Comparison of ENCODE assay signal across 3 cellular contexts in the genomic region with DNA sequence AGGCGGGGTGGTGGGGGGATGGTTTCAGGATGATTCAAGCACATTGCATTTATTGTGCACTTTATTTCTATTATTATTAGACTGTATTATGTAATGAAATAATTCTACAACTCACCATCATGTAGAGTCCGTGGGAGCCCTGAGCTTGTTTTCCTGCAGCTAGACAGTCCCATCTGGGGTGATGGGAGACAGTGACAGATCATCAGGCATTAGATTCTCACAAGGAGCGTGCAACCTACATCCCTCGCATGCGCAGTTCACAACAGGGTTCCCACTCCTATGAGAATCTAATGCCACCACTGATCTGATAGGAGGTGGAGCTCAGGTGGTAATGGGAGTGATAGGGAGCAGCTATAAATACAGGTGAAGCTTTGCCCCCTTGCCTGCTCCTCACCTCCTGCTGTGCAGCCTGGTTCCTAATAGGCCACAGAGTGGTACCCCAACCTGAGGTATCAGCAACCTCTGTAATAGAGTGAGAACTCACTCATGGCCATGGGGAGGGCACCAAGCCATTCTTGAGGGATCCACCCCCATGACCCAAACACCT. TPM values are rescaled to one million over a fixed set of nuclear protein-coding genes. Genes with fewer than 3 reads are reported as not detected.
"Had no signal": no experiment of that assay in that cellular context is flagged by ENCODE, and none has a peak within 500 bp of the region (broad histone marks: within the 10 kb centered on the region; RNA-seq: fewer than 3 reads in every experiment).

No MANE protein-coding gene starts in this region.

RNA-seq across cellular contexts. Expression of a gene that starts 40.9 kb away (rescaled TPM):
- total RNA-seq: mononuclear cell; naive thymus-derived CD4-positive, alpha-beta T cell had no signal
- polyA plus RNA-seq: immature natural killer cell; naive thymus-derived CD4-positive, alpha-beta T cell had no signal
